Comparison of ENCODE assay signal across 25 cellular contexts in genomic region chr12:89319606-89320005, GRCh38.
"Had no signal": no experiment of that assay in that cellular context is flagged by ENCODE, and none has a peak within 500 bp of the region (broad histone marks: within the 10 kb centered on the region; RNA-seq: fewer than 3 reads in every experiment).

No MANE protein-coding gene starts in this region.

- H3K27ac Mint-ChIP-seq: activated naive CD8-positive, alpha-beta T cell treated with anti-CD3 and anti-CD28 coated beads for 36 hours; activated T-helper 2 cell treated with anti-CD3 and anti-CD28 coated beads, Interferon-gamma antibody, Interleukin-2, Interleukin-4, amounts not matched to agents 10 μg/mL and 5 μg/mL and 100 μg/mL, durations not matched to agents 14 hours and 24 hours and 36 hours; endodermal cell; mesothelial cell of epicardium; naive thymus-derived CD8-positive, alpha-beta T cell; progenitor cell of endocrine pancreas; stimulated activated memory B cell treated with anti-CD40 and anti-IgM and Interleukin-4, amounts not matched to agents 10 μg/mL and 1 μg/mL and 100 μg/mL, for 72 hours had no signal

- H3K27ac ChIP-seq: heart right ventricle, sigmoid colon, testis, uterus had no signal

- DNase-seq: activated CD4-positive, alpha-beta T cell treated with anti-CD3 and anti-CD28 coated beads for 4 hours; activated CD4-positive, alpha-beta T cell treated with anti-CD3 and anti-CD28 coated beads, Interleukin-2, amount 50 U/mL, for 48 hours; activated CD4-positive, CD25-positive, alpha-beta regulatory T cell; activated CD8-positive, alpha-beta memory T cell treated with anti-CD3 and anti-CD28 coated beads, Interleukin-2, amount 50 U/mL, for 48 hours; activated naive CD4-positive, alpha-beta T cell; activated naive CD8-positive, alpha-beta T cell treated with anti-CD3 and anti-CD28 coated beads for 36 hours; activated T-cell treated with anti-CD3 and anti-CD28 coated beads, Interleukin-2, amount 50 U/mL, for 4 hours; amniotic stem cell; cortex of kidney; endodermal cell; heart right ventricle; left colon; naive thymus-derived CD8-positive, alpha-beta T cell; retina; sigmoid colon; stimulated activated CD4-positive, alpha-beta T cell treated with anti-CD3 and anti-CD28 coated beads, Interleukin-15, amount 100 ng/mL, for 24 hours; testis; trophoblast cell had no signal

- H3K9me3 Mint-ChIP-seq: activated naive CD8-positive, alpha-beta T cell treated with anti-CD3 and anti-CD28 coated beads for 36 hours; activated T-cell treated with anti-CD3 and anti-CD28 coated beads, Interleukin-2, amount 50 U/mL, for 4 hours; activated T-helper 2 cell treated with anti-CD3 and anti-CD28 coated beads, Interferon-gamma antibody, Interleukin-2, Interleukin-4, amounts not matched to agents 10 μg/mL and 5 μg/mL and 100 μg/mL, durations not matched to agents 14 hours and 24 hours and 36 hours; endodermal cell; mesothelial cell of epicardium; naive thymus-derived CD8-positive, alpha-beta T cell; stimulated activated memory B cell treated with anti-CD40 and anti-IgM and Interleukin-4, amounts not matched to agents 10 μg/mL and 1 μg/mL and 100 μg/mL, for 72 hours had no signal

- H3K9me3 ChIP-seq: heart right ventricle, sigmoid colon, testis, uterus had no signal

- H3K36me3 ChIP-seq: cardiac muscle cell, heart right ventricle, sigmoid colon, uterus had no signal

- H3K4me3 ChIP-seq: cardiac muscle cell, heart right ventricle, sigmoid colon, smooth muscle cell, testis, uterus had no signal

- H3K27me3 Mint-ChIP-seq: activated naive CD8-positive, alpha-beta T cell treated with anti-CD3 and anti-CD28 coated beads for 36 hours; progenitor cell of endocrine pancreas; stimulated activated memory B cell treated with anti-CD40 and anti-IgM and Interleukin-4, amounts not matched to agents 10 μg/mL and 1 μg/mL and 100 μg/mL, for 72 hours had no signal

- H3K27me3 ChIP-seq: cardiac muscle cell, heart right ventricle, sigmoid colon, testis, uterus had no signal

- H3K36me3 Mint-ChIP-seq: activated naive CD8-positive, alpha-beta T cell treated with anti-CD3 and anti-CD28 coated beads for 36 hours; mesothelial cell of epicardium; naive thymus-derived CD8-positive, alpha-beta T cell; stimulated activated memory B cell treated with anti-CD40 and anti-IgM and Interleukin-4, amounts not matched to agents 10 μg/mL and 1 μg/mL and 100 μg/mL, for 72 hours had no signal

- H3K4me1 ChIP-seq: sigmoid colon, testis, uterus had no signal

- ATAC-seq: activated T-cell treated with anti-CD3 and anti-CD28 coated beads, Interleukin-2, amount 50 U/mL, for 4 hours; left colon; naive thymus-derived CD8-positive, alpha-beta T cell had no signal

- H3K4me3 Mint-ChIP-seq: activated naive CD8-positive, alpha-beta T cell treated with anti-CD3 and anti-CD28 coated beads for 36 hours; activated T-cell treated with anti-CD3 and anti-CD28 coated beads, Interleukin-2, amount 50 U/mL, for 4 hours; endodermal cell; mesothelial cell of epicardium; naive thymus-derived CD8-positive, alpha-beta T cell; stimulated activated memory B cell treated with anti-CD40 and anti-IgM and Interleukin-4, amounts not matched to agents 10 μg/mL and 1 μg/mL and 100 μg/mL, for 72 hours had no signal
